In the genomic region with DNA sequence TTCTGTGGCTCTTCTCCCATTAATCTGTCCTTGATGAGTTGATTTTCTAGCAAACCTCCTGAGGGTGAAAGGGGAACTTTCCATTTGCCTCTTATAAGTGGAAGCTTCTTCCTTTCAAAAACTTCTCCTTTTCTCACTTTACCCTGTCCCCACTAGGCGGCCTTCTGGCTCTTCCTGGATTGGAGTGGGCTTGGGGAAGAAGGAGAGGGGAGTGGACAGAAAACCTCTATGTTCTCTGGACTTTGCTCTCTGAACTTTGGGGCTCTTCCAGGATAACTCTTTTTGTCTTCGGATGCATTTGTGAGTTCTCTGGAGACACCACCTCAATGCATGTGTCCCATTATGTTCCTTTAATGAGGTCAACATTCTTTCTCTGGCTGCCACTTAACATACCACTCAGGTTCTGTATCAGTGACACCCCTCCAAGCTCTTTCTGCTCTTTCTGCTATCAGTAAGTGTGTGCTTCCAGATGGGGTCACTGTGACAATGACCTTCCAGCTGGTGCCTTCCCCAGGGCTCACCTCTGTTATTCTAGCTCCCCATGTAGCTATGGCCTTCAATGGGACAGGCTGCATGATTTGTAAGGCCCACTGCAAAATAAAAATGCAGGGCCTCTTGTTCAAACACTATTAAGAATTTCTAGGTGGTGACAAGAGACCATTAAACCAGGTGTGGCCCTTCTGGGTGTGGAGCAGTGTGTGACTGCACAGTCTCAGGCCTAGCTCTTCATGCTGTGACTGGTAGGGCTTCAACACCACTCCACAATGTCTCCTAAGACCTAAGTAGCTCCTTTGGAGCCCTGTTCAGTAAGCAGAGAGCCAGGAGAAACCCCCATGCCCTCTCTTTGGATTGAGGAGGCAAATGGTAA, we compare ENCODE assay signal across 13 cellular contexts.
DNase-seq lines count a peak whose midpoint lies in the region; TF ChIP-seq lines count a peak whose summit lies in the region.
"Had no signal": no experiment of that assay in that cellular context is flagged by ENCODE, and none has a peak within 500 bp of the region (broad histone marks: within the 10 kb centered on the region; RNA-seq: fewer than 3 reads in every experiment).

No MANE protein-coding gene starts in this region.

- no peak for TF ChIP-seq POLR2A in breast epithelium (IDR thresholded peaks at IDR 0.05)
- no peak for TF ChIP-seq POLR2A in testis (IDR thresholded peaks at IDR 0.05)

- peaks cover 6% of the 10 kb centered on the region for H3F3A ChIP-seq in smooth muscle cell (ENCODE audit: low read depth)

- H3K9ac ChIP-seq in mammary epithelial cell (ENCODE audit: insufficient read depth, low read length) (no peak overlapping the region), endodermal cell (ENCODE audit: extremely low read depth, low read length, poor library complexity, severe bottlenecking) (no peak overlapping the region), smooth muscle cell (ENCODE audit: low read depth) (no peak overlapping the region)

- peaks cover 31% of the 10 kb centered on the region for H3K4me1 Mint-ChIP-seq in endodermal cell
- H3K4me1 Mint-ChIP-seq in CD8-positive, alpha-beta memory T cell = no peaks in the 10 kb centered on the region

- dilution Hi-C loops in mammary epithelial cell (cut with HindIII; ENCODE audit: low sequenced_read_pairs) = no loop called here

- DNase-seq in mammary epithelial cell (no peak), breast epithelium (ENCODE audit: low spot score in 2 of 2) (no peak), NCI-H510A treated with DMSO at 0.1 percent for 48 hours (lab: John Stamatoyannopoulos, UW) (peak; percentile 13), endodermal cell (peak; percentile 55), smooth muscle cell (lab: John Stamatoyannopoulos, UW; ENCODE audit: unreplicated experiment) (no peak), testis (no peak), dorsolateral prefrontal cortex (no peak)
- DNase-seq in CD8-positive, alpha-beta memory T cell = no peak
- DNase-seq: activated CD8-positive, alpha-beta T cell treated with anti-CD3 and anti-CD28 coated beads, Interleukin-2, amount 10 ng/mL, durations not matched to agents 7 days and 5 days; activated effector memory CD4-positive, alpha-beta T cell treated with anti-CD3 and anti-CD28 coated beads, Interleukin-2, amount 50 U/mL, for 16 hours; NCI-H226 had no signal

- no peak overlapping the region for H3K27ac Mint-ChIP-seq in endodermal cell
- no peak overlapping the region for H3K27ac Mint-ChIP-seq in CD8-positive, alpha-beta memory T cell
- H3K27ac Mint-ChIP-seq: activated CD8-positive, alpha-beta T cell treated with anti-CD3 and anti-CD28 coated beads, Interleukin-2, amount 10 ng/mL, durations not matched to agents 7 days and 5 days had no signal

- peaks cover 34% of the 10 kb centered on the region for H3K4me1 ChIP-seq in mammary epithelial cell (ENCODE audit: insufficient read depth, low read length)
- H3K4me1 ChIP-seq in breast epithelium = no peaks in the 10 kb centered on the region
- H3K4me1 ChIP-seq in endodermal cell (ENCODE audit: control insufficient read depth, insufficient read depth, low read length) = peaks cover 3% of the 10 kb centered on the region
- H3K4me1 ChIP-seq in smooth muscle cell (ENCODE audit: low read depth) = no peaks in the 10 kb centered on the region
- H3K4me1 ChIP-seq in testis = no peaks in the 10 kb centered on the region
- H3K4me1 ChIP-seq in CD8-positive, alpha-beta memory T cell (ENCODE audit: insufficient read depth, low read length) = no peaks in the 10 kb centered on the region
- H3K4me1 ChIP-seq: prostate gland had no signal

- H3K9me3 ChIP-seq in mammary epithelial cell (replicated peaks; ENCODE audit: insufficient read depth, low read length) (no peaks in the 10 kb centered on the region), breast epithelium (no peaks in the 10 kb centered on the region), endodermal cell (ENCODE audit: control insufficient read depth, low read length) (no peaks in the 10 kb centered on the region), smooth muscle cell (replicated peaks; ENCODE audit: low read depth) (no peaks in the 10 kb centered on the region), testis (no peaks in the 10 kb centered on the region)
- H3K9me3 ChIP-seq in CD8-positive, alpha-beta memory T cell (ENCODE audit: low read length) = no peaks in the 10 kb centered on the region
- H3K9me3 ChIP-seq: prostate gland had no signal

- H3K4me3 Mint-ChIP-seq in endodermal cell = no peak overlapping the region
- no peak overlapping the region for H3K4me3 Mint-ChIP-seq in CD8-positive, alpha-beta memory T cell
- H3K4me3 Mint-ChIP-seq: activated CD8-positive, alpha-beta T cell treated with anti-CD3 and anti-CD28 coated beads, Interleukin-2, amount 10 ng/mL, durations not matched to agents 7 days and 5 days had no signal

- H3K9me3 Mint-ChIP-seq in endodermal cell = no peaks in the 10 kb centered on the region
- H3K9me3 Mint-ChIP-seq in CD8-positive, alpha-beta memory T cell = peaks cover 0 to 4% (median 0%) of the 10 kb centered on the region in 5 donors

- H3K4me3 ChIP-seq in mammary epithelial cell (replicated peaks in 1 of 3; ENCODE audit: insufficient read depth in 1 of 3, low read depth in 2 of 3, low read length in 3 of 3) (no peak overlapping the region), breast epithelium (no peak overlapping the region), endodermal cell (ENCODE audit: low read length) (no peak overlapping the region), smooth muscle cell (no peak overlapping the region), testis (no peak overlapping the region), dorsolateral prefrontal cortex (no peak overlapping the region)
- no peak overlapping the region for H3K4me3 ChIP-seq in CD8-positive, alpha-beta memory T cell (ENCODE audit: low read length)
- H3K4me3 ChIP-seq: prostate gland had no signal

- H4K20me1 ChIP-seq in mammary epithelial cell (ENCODE audit: insufficient read depth, low read length) (no peaks in the 10 kb centered on the region), smooth muscle cell (ENCODE audit: low read depth) (no peaks in the 10 kb centered on the region)

- BruUV-seq in mammary epithelial cell (replicated peaks; lab: Mats Ljungman, UMichigan) = no TSS peak

- no peaks in the 10 kb centered on the region for H3K36me3 ChIP-seq in mammary epithelial cell (ENCODE audit: insufficient read depth, low read length)
- no peaks in the 10 kb centered on the region for H3K36me3 ChIP-seq in breast epithelium
- no peaks in the 10 kb centered on the region for H3K36me3 ChIP-seq in endodermal cell (ENCODE audit: control insufficient read depth, insufficient read depth, low read length)
- no peaks in the 10 kb centered on the region for H3K36me3 ChIP-seq in smooth muscle cell (ENCODE audit: low read depth)
- H3K36me3 ChIP-seq in testis (ENCODE audit: low read depth, missing control alignments) = no peaks in the 10 kb centered on the region
- H3K36me3 ChIP-seq in CD8-positive, alpha-beta memory T cell (ENCODE audit: insufficient read depth, low read length) = no peaks in the 10 kb centered on the region
- H3K36me3 ChIP-seq: prostate gland had no signal

- no peaks in the 10 kb centered on the region for H3K36me3 Mint-ChIP-seq in endodermal cell (ENCODE audit: low read depth)
- H3K36me3 Mint-ChIP-seq in CD8-positive, alpha-beta memory T cell = no peaks in the 10 kb centered on the region

- peak overlapping the region; percentile 67 for H2AFZ ChIP-seq in mammary epithelial cell (ENCODE audit: low read depth, low read length)
- H2AFZ ChIP-seq in smooth muscle cell (ENCODE audit: low read depth) = peak overlapping the region; percentile 20

- in situ Hi-C loops in mammary epithelial cell (cut with MboI; ENCODE audit: low sequenced_read_pairs in 2 of 2) = no loop called here

- H3K27me3 Mint-ChIP-seq in endodermal cell (ENCODE audit: insufficient read depth) = no peaks in the 10 kb centered on the region
- no peaks in the 10 kb centered on the region for H3K27me3 Mint-ChIP-seq in CD8-positive, alpha-beta memory T cell

- WGBS in mammary epithelial cell (ENCODE audit: low coverage, missing lambda C conversion rate) = 88% methylated on average over 2 of the region's 2 CpGs
- 75 to 88% methylated on average over 1 to 2 of the region's 2 CpGs for WGBS in endodermal cell (ENCODE audit: insufficient coverage in 1 of 2, insufficient read length in 1 of 2), 2 experiments
- 74% methylated on average over 2 of the region's 2 CpGs for WGBS in smooth muscle cell (ENCODE audit: low lambda C conversion rate)
- WGBS in testis, 2 donors = 83 to 88% methylated on average over 2 of the region's 2 CpGs

- TF ChIP-seq CTCF in mammary epithelial cell (conservative IDR thresholded peaks at IDR 0.05 in 1 of 2, IDR thresholded peaks at IDR 0.05 in 1 of 2; ENCODE audit: extremely low read depth in 1 of 2, insufficient read depth in 1 of 2, low read depth in 1 of 2, low read length in 2 of 2) (no peak), breast epithelium (IDR thresholded peaks at IDR 0.05) (no peak), endodermal cell (conservative IDR thresholded peaks at IDR 0.05) (peak; percentile 73), smooth muscle cell (IDR thresholded peaks at IDR 0.05; ENCODE audit: borderline replicate concordance, insufficient read depth, poor library complexity, severe bottlenecking) (no peak), testis (IDR thresholded peaks at IDR 0.05) (no peak), dorsolateral prefrontal cortex (IDR thresholded peaks at IDR 0.05 in 54 of 56, conservative IDR thresholded peaks at IDR 0.05 in 2 of 56; ENCODE audit: low read depth in 1 of 56, partially characterized antibody in 56 of 56) (no peak)

- intact Hi-C loops in mammary epithelial cell (cut with micrococcal nuclease) (no loop called here), breast epithelium (cut with DNase I; ENCODE audit: low total_unique reads) (no loop called here), testis (cut with DNase I; ENCODE audit: low total_unique reads) (no loop called here), dorsolateral prefrontal cortex (cut with DNase I) (no loop called here)

- POLR2A ChIA-PET in CD8-positive, alpha-beta memory T cell (lab: Charles Lee) = no interaction called here

- no peak overlapping the region for H3K4me2 ChIP-seq in mammary epithelial cell (ENCODE audit: insufficient read depth, low read depth, low read length)
- no peak overlapping the region for H3K4me2 ChIP-seq in smooth muscle cell

- no peak overlapping the region for H3K27ac ChIP-seq in mammary epithelial cell (ENCODE audit: insufficient read depth, low read depth, low read length)
- peak overlapping the region in 1 of 2 donors; percentile 8 for H3K27ac ChIP-seq in breast epithelium
- no peak overlapping the region for H3K27ac ChIP-seq in endodermal cell (ENCODE audit: low read depth, low read length)
- H3K27ac ChIP-seq in smooth muscle cell (ENCODE audit: low read depth) = peak overlapping the region; percentile 29
- no peak overlapping the region for H3K27ac ChIP-seq in testis
- H3K27ac ChIP-seq in dorsolateral prefrontal cortex = no peak overlapping the region
- H3K27ac ChIP-seq in CD8-positive, alpha-beta memory T cell (ENCODE audit: low read depth, low read length) = no peak overlapping the region
- H3K27ac ChIP-seq: RWPE1 had no signal

- CTCF ChIA-PET in mammary epithelial cell (lab: Charles Lee; ENCODE audit: low non-redundant PET) = interaction anchor here (0.5 to 0.6 kb wide), 2 partner anchors 12 to 82 kb away, joined by 5 to 7 read pairs; no protein-coding TSS in a partner anchor
- CTCF ChIA-PET in CD8-positive, alpha-beta memory T cell (lab: Charles Lee) = no interaction called here

- no peaks in the 10 kb centered on the region for H3K27me3 ChIP-seq in mammary epithelial cell (ENCODE audit: insufficient read depth, low read length)
- H3K27me3 ChIP-seq in breast epithelium = no peaks in the 10 kb centered on the region
- H3K27me3 ChIP-seq in endodermal cell (ENCODE audit: control insufficient read depth, insufficient read depth, low read length, poor library complexity, severe bottlenecking) = no peaks in the 10 kb centered on the region
- no peaks in the 10 kb centered on the region for H3K27me3 ChIP-seq in smooth muscle cell (ENCODE audit: low read depth)
- no peaks in the 10 kb centered on the region for H3K27me3 ChIP-seq in testis
- H3K27me3 ChIP-seq in dorsolateral prefrontal cortex = no peaks in the 10 kb centered on the region
- H3K27me3 ChIP-seq in CD8-positive, alpha-beta memory T cell (ENCODE audit: insufficient read depth, low read length, poor library complexity, severe bottlenecking) = no peaks in the 10 kb centered on the region

- H3K79me2 ChIP-seq in mammary epithelial cell (ENCODE audit: insufficient read depth, low read length) (no peaks in the 10 kb centered on the region), smooth muscle cell (ENCODE audit: low read depth) (no peaks in the 10 kb centered on the region)

Comparison
In these comparisons a context has a peak if more than half of its experiments do, and no peak if none do; other contexts are left out.
1. DNase-seq: peak in NCI-H510A treated with DMSO at 0.1 percent for 48 hours (single experiment) and endodermal cell (single experiment); none in mammary epithelial cell (single experiment), breast epithelium (0 of 2), smooth muscle cell (single experiment), testis (single experiment), dorsolateral prefrontal cortex (0 of 10) and CD8-positive, alpha-beta memory T cell (0 of 5).